24 cellular contexts compared by ENCODE assay signal in genomic region chr1:181350146-181350545, GRCh38.
"Had no signal": no experiment of that assay in that cellular context is flagged by ENCODE, and none has a peak within 500 bp of the region (broad histone marks: within the 10 kb centered on the region; RNA-seq: fewer than 3 reads in every experiment).

No MANE protein-coding gene starts in this region.

- H3K27me3 ChIP-seq: right lobe of liver, suprapubic skin, tibial artery, upper lobe of right lung had no signal

- H3K4me3 Mint-ChIP-seq: immature natural killer cell; mesothelial cell of epicardium; naive B cell; natural killer cell; stimulated activated naive B cell treated with anti-CD40 and anti-IgM and Interleukin-4, amounts not matched to agents 10 μg/mL and 1 μg/mL and 100 μg/mL, for 72 hours had no signal

- ATAC-seq: natural killer cell; psoas muscle; right lobe of liver; stimulated activated naive B cell treated with anti-CD40 and anti-IgM and Interleukin-4, amounts not matched to agents 10 μg/mL and 1 μg/mL and 100 μg/mL, for 72 hours; stimulated activated naive CD8-positive, alpha-beta T cell treated with anti-CD3 and anti-CD28 coated beads, Interleukin-15, Interleukin-2, amounts not matched to agents 100 U/mL and 50 U/mL, for 24 hours had no signal

- H3K36me3 ChIP-seq: left ventricle myocardium inferior, right lobe of liver, stomach, suprapubic skin, thoracic aorta, tibial artery, upper lobe of right lung had no signal

- H3K9me3 ChIP-seq: left ventricle myocardium inferior, psoas muscle, right lobe of liver, stomach, suprapubic skin, thoracic aorta, tibial artery, upper lobe of right lung had no signal

- H3K27ac ChIP-seq: left ventricle myocardium inferior, parathyroid adenoma, psoas muscle, right lobe of liver, stomach, suprapubic skin, thoracic aorta, tibial artery, upper lobe of right lung had no signal

- H3K9me3 Mint-ChIP-seq: immature natural killer cell; mesothelial cell of epicardium; naive B cell; natural killer cell; stimulated activated naive B cell treated with anti-CD40 and anti-IgM and Interleukin-4, amounts not matched to agents 10 μg/mL and 1 μg/mL and 100 μg/mL, for 72 hours had no signal

- H3K4me1 ChIP-seq: left ventricle myocardium inferior, parathyroid adenoma, psoas muscle, right lobe of liver, stomach, suprapubic skin, tibial artery, upper lobe of right lung had no signal

- H3K36me3 Mint-ChIP-seq: immature natural killer cell; mesothelial cell of epicardium; naive B cell; natural killer cell; stimulated activated naive B cell treated with anti-CD40 and anti-IgM and Interleukin-4, amounts not matched to agents 10 μg/mL and 1 μg/mL and 100 μg/mL, for 72 hours had no signal

- DNase-seq: hypothalamus; immature natural killer cell; left ventricle myocardium inferior; mesendoderm; naive B cell; natural killer cell; nucleus accumbens; psoas muscle; right lobe of liver; stimulated activated CD4-positive, alpha-beta T cell treated with anti-CD3 and anti-CD28 coated beads, Interleukin-1b, Interleukin-23, amount 100 ng/mL, for 48 hours; stimulated activated CD4-positive, alpha-beta T cell treated with anti-CD3 and anti-CD28 coated beads, Interleukin-2, amount 100 ng/mL, for 48 hours; stimulated activated CD4-positive, alpha-beta T cell treated with anti-CD3 and anti-CD28 coated beads, Interleukin-4, amount 100 ng/mL, for 4 hours; stimulated activated naive B cell treated with anti-CD40 and anti-IgM and Interleukin-4, amounts not matched to agents 10 μg/mL and 1 μg/mL and 100 μg/mL, for 72 hours; stimulated activated naive CD8-positive, alpha-beta T cell treated with anti-CD3 and anti-CD28 coated beads, Interleukin-15, Interleukin-2, amounts not matched to agents 100 U/mL and 50 U/mL, for 24 hours; tibial artery; trophoblast cell; upper lobe of right lung had no signal

- H3K4me3 ChIP-seq: left ventricle myocardium inferior, lung, psoas muscle, right lobe of liver, smooth muscle cell, stomach, suprapubic skin, thoracic aorta, tibial artery, upper lobe of right lung had no signal

- H3K4me1 Mint-ChIP-seq: immature natural killer cell; mesothelial cell of epicardium; naive B cell; natural killer cell; stimulated activated naive B cell treated with anti-CD40 and anti-IgM and Interleukin-4, amounts not matched to agents 10 μg/mL and 1 μg/mL and 100 μg/mL, for 72 hours had no signal

- H3K27ac Mint-ChIP-seq: immature natural killer cell; mesothelial cell of epicardium; naive B cell; natural killer cell; stimulated activated naive B cell treated with anti-CD40 and anti-IgM and Interleukin-4, amounts not matched to agents 10 μg/mL and 1 μg/mL and 100 μg/mL, for 72 hours had no signal
